1 cellular context compared by ENCODE assay signal in genomic region chr12:54129028-54129903, GRCh38.
TF ChIP-seq lines count a peak whose summit lies in the region.

No MANE protein-coding gene starts in this region.

TF ChIP-seq in K562, 482 proteins besides CTCF, POLR2A, EP300 and RAD21 (continued from another document):
- TF ChIP-seq E2F8 (IDR thresholded peaks at IDR 0.05; ENCODE audit: low read depth, partially characterized antibody) (no peak), HDAC1 (IDR thresholded peaks at IDR 0.05) (0 out of 4 replicates have a peak, but pooled peaks of 1 of the 2 experiments have one; percentile 25), DACH1 (IDR thresholded peaks at IDR 0.05; ENCODE audit: partially characterized antibody) (no peak), HMGXB4 (CRISPR knock-in tag; IDR thresholded peaks at IDR 0.05) (no peak), PHB2 (IDR thresholded peaks at IDR 0.05; ENCODE audit: low read depth) (no peak)
TF ChIP-seq in K562: peak in this region for 12.
